In the genomic region with DNA sequence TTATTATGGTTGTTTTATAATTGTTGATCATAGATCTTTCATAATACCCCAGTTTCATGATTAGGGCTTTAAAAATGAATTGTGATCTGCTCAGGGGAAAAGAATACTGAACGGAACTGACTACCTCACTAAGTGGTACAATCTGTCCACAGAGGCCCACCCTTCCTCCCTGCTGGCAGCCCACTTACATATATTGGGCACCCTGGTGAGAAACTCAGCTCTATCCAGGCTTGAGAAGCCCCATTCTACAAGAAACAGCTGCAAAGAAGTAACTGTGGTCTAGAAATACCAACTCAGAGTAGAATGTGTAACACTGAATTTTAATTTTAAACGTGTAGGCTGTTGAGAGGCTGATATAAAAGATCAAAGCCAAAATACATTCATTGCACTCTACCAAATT, we compare ENCODE assay signal across 26 cellular contexts. TPM values are rescaled to one million over a fixed set of nuclear protein-coding genes. Genes with fewer than 3 reads are reported as not detected.
"Had no signal": no experiment of that assay in that cellular context is flagged by ENCODE, and none has a peak within 500 bp of the region (broad histone marks: within the 10 kb centered on the region; RNA-seq: fewer than 3 reads in every experiment).

No MANE protein-coding gene starts in this region.

- H3K4me3 Mint-ChIP-seq: mesothelial cell of epicardium; naive thymus-derived CD8-positive, alpha-beta T cell; nephron; stimulated activated naive B cell treated with anti-CD40 and anti-IgM and Interleukin-4, amounts not matched to agents 10 μg/mL and 1 μg/mL and 100 μg/mL, for 72 hours had no signal

- H3K27ac Mint-ChIP-seq: mesothelial cell of epicardium; naive thymus-derived CD8-positive, alpha-beta T cell; progenitor cell of endocrine pancreas; stimulated activated naive B cell treated with anti-CD40 and anti-IgM and Interleukin-4, amounts not matched to agents 10 μg/mL and 1 μg/mL and 100 μg/mL, for 72 hours had no signal

- H3K79me2 ChIP-seq: hepatocyte had no signal

- H3K27ac ChIP-seq: heart right ventricle, hepatocyte, left ventricle myocardium inferior, ovary, right atrium auricular region, right lobe of liver, skin epidermis, stomach, testis, thyroid gland, transverse colon, upper lobe of right lung had no signal

- H3K4me1 Mint-ChIP-seq: naive thymus-derived CD8-positive, alpha-beta T cell had no signal

- H3K27me3 ChIP-seq: hepatocyte, ovary, right atrium auricular region, right lobe of liver, stomach, testis, thyroid gland, transverse colon had no signal

- H3K4me3 ChIP-seq: heart right ventricle, hepatocyte, left ventricle myocardium inferior, lung, ovary, right atrium auricular region, right lobe of liver, skin epidermis, stomach, testis, thyroid gland, transverse colon, upper lobe of right lung had no signal

- H3K36me3 Mint-ChIP-seq: mesothelial cell of epicardium; naive thymus-derived CD8-positive, alpha-beta T cell; stimulated activated naive B cell treated with anti-CD40 and anti-IgM and Interleukin-4, amounts not matched to agents 10 μg/mL and 1 μg/mL and 100 μg/mL, for 72 hours had no signal

- H3K9me3 Mint-ChIP-seq: mesothelial cell of epicardium; naive thymus-derived CD8-positive, alpha-beta T cell; nephron; stimulated activated naive B cell treated with anti-CD40 and anti-IgM and Interleukin-4, amounts not matched to agents 10 μg/mL and 1 μg/mL and 100 μg/mL, for 72 hours had no signal

- H3K9me3 ChIP-seq: heart right ventricle, left ventricle myocardium inferior, ovary, right atrium auricular region, right lobe of liver, stomach, testis, thyroid gland, transverse colon, upper lobe of right lung had no signal

- H2AFZ ChIP-seq: hepatocyte had no signal

- ATAC-seq: heart right ventricle; naive thymus-derived CD8-positive, alpha-beta T cell; right lobe of liver; stimulated activated naive B cell treated with anti-CD40 and anti-IgM and Interleukin-4, amounts not matched to agents 10 μg/mL and 1 μg/mL and 100 μg/mL, for 72 hours; stimulated activated naive CD8-positive, alpha-beta T cell treated with anti-CD3 and anti-CD28 coated beads, Interleukin-15, Interleukin-2, amounts not matched to agents 100 U/mL and 50 U/mL, for 24 hours; upper lobe of right lung had no signal

- DNase-seq: heart right ventricle; islet precursor cell; left ventricle myocardium inferior; naive thymus-derived CD8-positive, alpha-beta T cell; ovary; right lobe of liver; stimulated activated CD4-positive, alpha-beta T cell treated with anti-CD3 and anti-CD28 coated beads, Interleukin-12 subunit alpha, Interleukin-12 subunit beta, amount 100 ng/mL, for 4 hours; stimulated activated CD4-positive, alpha-beta T cell treated with anti-CD3 and anti-CD28 coated beads, Interleukin-15, amount 100 ng/mL, for 24 hours; stimulated activated CD4-positive, alpha-beta T cell treated with anti-CD3 and anti-CD28 coated beads, Interleukin-2, amount 100 ng/mL, for 24 hours; stimulated activated CD4-positive, alpha-beta T cell treated with anti-CD3 and anti-CD28 coated beads, Interleukin-4, amount 100 ng/mL, for 1 hour; stimulated activated naive B cell treated with anti-CD40 and anti-IgM and Interleukin-4, amounts not matched to agents 10 μg/mL and 1 μg/mL and 100 μg/mL, for 72 hours; stimulated activated naive CD8-positive, alpha-beta T cell treated with anti-CD3 and anti-CD28 coated beads, Interleukin-15, Interleukin-2, amounts not matched to agents 100 U/mL and 50 U/mL, for 24 hours; stomach; testis; thyroid gland; transverse colon; upper lobe of right lung had no signal

- H3K4me2 ChIP-seq: hepatocyte had no signal

- H3K27me3 Mint-ChIP-seq: progenitor cell of endocrine pancreas had no signal

- H3K36me3 ChIP-seq: heart right ventricle, left ventricle myocardium inferior, ovary, right atrium auricular region, right lobe of liver, stomach, thyroid gland, transverse colon, upper lobe of right lung had no signal

- H3K4me1 ChIP-seq: heart right ventricle, left ventricle myocardium inferior, right atrium auricular region, right lobe of liver, stomach, testis, thyroid gland, transverse colon, upper lobe of right lung had no signal

RNA-seq across cellular contexts. Expression of a gene that starts 46.9 kb away (rescaled TPM):
- total RNA-seq: hepatocyte; left ventricle myocardium inferior; naive thymus-derived CD8-positive, alpha-beta T cell; omental fat pad; pulmonary artery endothelial cell; right atrium auricular region; right lobe of liver; upper lobe of right lung had no signal
